In genomic region chr5:55533806-55534435, GRCh38 we compare ENCODE assay signal across 8 cellular contexts.
DNase-seq lines count a peak whose midpoint lies in the region; ATAC-seq lines count a peak whose summit lies in the region.

No MANE protein-coding gene starts in this region.

- no peaks in the 10 kb centered on the region; the same call in 1 of the 2 replicates for H3K36me3 ChIP-seq in ES-I3 (ENCODE audit: insufficient read depth, low read length)
- H3K36me3 ChIP-seq in SK-N-MC (ENCODE audit: insufficient read depth, low read length), result no peaks in the 10 kb centered on the region
- no peaks in the 10 kb centered on the region for H3K36me3 ChIP-seq in mucosa of rectum (ENCODE audit: control insufficient read depth in 2 of 2, insufficient read depth in 2 of 2, low read length in 2 of 2)

- no peak for DNase-seq in SK-N-MC (ENCODE audit: low read depth, low spot score)
- DNase-seq in epidermal melanocyte (ENCODE audit: insufficient read length, low spot score), result peak; percentile 32
- DNase-seq in middle frontal gyrus (ENCODE audit: extremely low spot score, low spot score), result no peak
- DNase-seq in SKM-1 (lab: John Stamatoyannopoulos, UW; ENCODE audit: unreplicated experiment), result no peak

- H3K27ac ChIP-seq in SK-N-MC, result no peak overlapping the region
- peak overlapping the region; percentile 96 for H3K27ac ChIP-seq in mucosa of rectum (ENCODE audit: low read depth in 2 of 2, low read length in 2 of 2)

- peak overlapping the region; percentile 89 for H3K9ac ChIP-seq in ES-I3 (ENCODE audit: low read depth, low read length)
- H3K9ac ChIP-seq in SK-N-MC (ENCODE audit: insufficient read length), result peak overlapping the region; percentile 72
- peak overlapping the region; percentile 82 to 91 for H3K9ac ChIP-seq in mucosa of rectum (ENCODE audit: low read depth in 1 of 2, low read length in 2 of 2)

- H3K4me3 ChIP-seq in SK-N-MC (peak overlapping the region; percentile 98), mucosa of rectum (ENCODE audit: low read length in 2 of 2) (peak overlapping the region; percentile 81 to 90)

- H3K4me1 ChIP-seq in ES-I3 (ENCODE audit: insufficient read depth, low read length) (peaks cover 12% of the 10 kb centered on the region; the same call in 1 of the 2 replicates), mucosa of rectum (ENCODE audit: control insufficient read depth in 2 of 2, insufficient read depth in 2 of 2, low read length in 2 of 2) (peaks cover 9 to 16% of the 10 kb centered on the region in 2 donors)

- no peaks in the 10 kb centered on the region for H3K9me3 ChIP-seq in ES-I3 (ENCODE audit: control insufficient read depth, insufficient read depth, low read length)
- no peaks in the 10 kb centered on the region for H3K9me3 ChIP-seq in SK-N-MC (ENCODE audit: low read depth, low read length)
- H3K9me3 ChIP-seq in mucosa of rectum (ENCODE audit: control insufficient read depth in 2 of 2, low read length in 2 of 2), result no peaks in the 10 kb centered on the region

- ATAC-seq in GM21367 (IDR thresholded peaks at IDR 0.05; ENCODE audit: unreplicated experiment), result peak; percentile 33
- peak; percentile 41 for ATAC-seq in HG03565 (IDR thresholded peaks at IDR 0.05; ENCODE audit: unreplicated experiment)

- no peaks in the 10 kb centered on the region for H3K27me3 ChIP-seq in mucosa of rectum (ENCODE audit: control insufficient read depth in 2 of 2, insufficient read depth in 2 of 2, low read length in 2 of 2)
